Comparison of ENCODE assay signal across 16 cellular contexts in genomic region chr10:103742779-103743178, GRCh38.
DNase-seq lines count a peak whose midpoint lies in the region; ATAC-seq and TF ChIP-seq lines count a peak whose summit lies in the region.
"Had no signal": no experiment of that assay in that cellular context is flagged by ENCODE, and none has a peak within 500 bp of the region (broad histone marks: within the 10 kb centered on the region; RNA-seq: fewer than 3 reads in every experiment).

No MANE protein-coding gene starts in this region.

- no peaks in the 10 kb centered on the region for H3K9me3 ChIP-seq in T-helper 17 cell (ENCODE audit: control insufficient read depth, low read length, poor library complexity, severe bottlenecking)
- H3K9me3 ChIP-seq: A549, Caco-2 had no signal

- POLR2A ChIA-PET in GM10248 (lab: Yijun Ruan, JAX), result no interaction called here

- H3K4me1 Mint-ChIP-seq in activated naive CD4-positive, alpha-beta T cell treated with anti-CD3 and anti-CD28 coated beads for 36 hours (ENCODE audit: low read depth), result peaks cover 27% of the 10 kb centered on the region
- H3K4me1 Mint-ChIP-seq in T-helper 17 cell, result peaks cover 23% of the 10 kb centered on the region

- no peaks in the 10 kb centered on the region for H3K36me3 Mint-ChIP-seq in activated naive CD4-positive, alpha-beta T cell treated with anti-CD3 and anti-CD28 coated beads for 36 hours (ENCODE audit: low read depth)
- H3K36me3 Mint-ChIP-seq in T-helper 17 cell (ENCODE audit: low read depth), result no peaks in the 10 kb centered on the region

- CTCF ChIA-PET in activated naive CD4-positive, alpha-beta T cell treated with anti-CD3 and anti-CD28 coated beads for 36 hours (lab: Charles Lee), result interaction anchor here (0.7 kb wide), 1 partner anchor 31 kb away, joined by 4 read pairs; no protein-coding TSS in a partner anchor
- CTCF ChIA-PET in GM10248 (lab: Yijun Ruan, JAX), result interaction anchor here (1.1 to 1.7 kb wide), 3 partner anchors 9 to 142 kb away, joined by 3 to 4 read pairs (median 3); no protein-coding TSS in a partner anchor

- ATAC-seq in T-helper 17 cell, result no peak
- ATAC-seq: A549 had no signal

- TF ChIP-seq CTCF in fibroblast of pulmonary artery (IDR thresholded peaks at IDR 0.05; ENCODE audit: low read length, missing control alignments), result no peak
- no peak for TF ChIP-seq CTCF in lower leg skin (IDR thresholded peaks at IDR 0.05)
- no peak for TF ChIP-seq CTCF in GM10248 (IDR thresholded peaks at IDR 0.05; ENCODE audit: control extremely low read depth, extremely low read depth, low read depth, missing control alignments)

- H3K27ac Mint-ChIP-seq in activated naive CD4-positive, alpha-beta T cell treated with anti-CD3 and anti-CD28 coated beads for 36 hours, result peak overlapping the region; percentile 5
- H3K27ac Mint-ChIP-seq in T-helper 17 cell, result peak overlapping the region; percentile 81

- no peak for TF ChIP-seq POLR2A in lower leg skin (IDR thresholded peaks at IDR 0.05)

- no peaks in the 10 kb centered on the region for H3K9me3 Mint-ChIP-seq in activated naive CD4-positive, alpha-beta T cell treated with anti-CD3 and anti-CD28 coated beads for 36 hours

- 85 to 92% methylated on average over 7 of the region's 7 CpGs for WGBS in lower leg skin, 2 donors

- no peak overlapping the region for H3K4me3 ChIP-seq in fibroblast of pulmonary artery (replicated peaks; ENCODE audit: low read depth, low read length)
- no peak overlapping the region for H3K4me3 ChIP-seq in lower leg skin (ENCODE audit: low read depth, poor library complexity, severe bottlenecking)
- H3K4me3 ChIP-seq: A549 had no signal

- intact Hi-C loops in activated naive CD4-positive, alpha-beta T cell treated with anti-CD3 and anti-CD28 coated beads for 36 hours (cut with micrococcal nuclease), result no loop called here
- intact Hi-C loops in lower leg skin (cut with DNase I; ENCODE audit: low total_unique reads), result no loop called here

- no peaks in the 10 kb centered on the region for H3K27me3 Mint-ChIP-seq in activated naive CD4-positive, alpha-beta T cell treated with anti-CD3 and anti-CD28 coated beads for 36 hours (ENCODE audit: low read depth)
- H3K27me3 Mint-ChIP-seq in T-helper 17 cell, result no peaks in the 10 kb centered on the region

- no peak for DNase-seq in activated naive CD4-positive, alpha-beta T cell treated with anti-CD3 and anti-CD28 coated beads for 36 hours
- no peak for DNase-seq in activated naive CD4-positive, alpha-beta T cell treated with anti-CD3 and anti-CD28 coated beads, Interleukin-2, amount 50 U/mL, for 16 hours
- DNase-seq in T-helper 17 cell (no peak), fibroblast of pulmonary artery (ENCODE audit: low read depth) (peak; percentile 25), lower leg skin (ENCODE audit: low spot score in 2 of 2) (no peak), GM10248 (ENCODE audit: extremely low spot score) (no peak)
- no peak for DNase-seq in activated CD4-positive, CD25-positive, alpha-beta regulatory T cell treated with anti-CD3 and anti-CD28 coated beads, Interleukin-2, amount 50 U/mL, for 72 hours
- DNase-seq: Caco-2; DMS153; NCI-H1436; NCI-H2029 treated with DMSO at 0.1 percent for 48 hours; NCI-H2171 treated with DMSO at 0.1 percent for 48 hours; NCI-H446 treated with DMSO at 0.1 percent for 48 hours; NK-92 treated with Interleukin-12 subunit alpha and Interleukin-12 subunit beta, amount 100 ng/mL, for 24 hours; SHP77 treated with DMSO at 0.1 percent for 48 hours had no signal

- H3K4me3 Mint-ChIP-seq in activated naive CD4-positive, alpha-beta T cell treated with anti-CD3 and anti-CD28 coated beads for 36 hours, result no peak overlapping the region
- H3K4me3 Mint-ChIP-seq in T-helper 17 cell, result no peak overlapping the region
